In the genomic region with DNA sequence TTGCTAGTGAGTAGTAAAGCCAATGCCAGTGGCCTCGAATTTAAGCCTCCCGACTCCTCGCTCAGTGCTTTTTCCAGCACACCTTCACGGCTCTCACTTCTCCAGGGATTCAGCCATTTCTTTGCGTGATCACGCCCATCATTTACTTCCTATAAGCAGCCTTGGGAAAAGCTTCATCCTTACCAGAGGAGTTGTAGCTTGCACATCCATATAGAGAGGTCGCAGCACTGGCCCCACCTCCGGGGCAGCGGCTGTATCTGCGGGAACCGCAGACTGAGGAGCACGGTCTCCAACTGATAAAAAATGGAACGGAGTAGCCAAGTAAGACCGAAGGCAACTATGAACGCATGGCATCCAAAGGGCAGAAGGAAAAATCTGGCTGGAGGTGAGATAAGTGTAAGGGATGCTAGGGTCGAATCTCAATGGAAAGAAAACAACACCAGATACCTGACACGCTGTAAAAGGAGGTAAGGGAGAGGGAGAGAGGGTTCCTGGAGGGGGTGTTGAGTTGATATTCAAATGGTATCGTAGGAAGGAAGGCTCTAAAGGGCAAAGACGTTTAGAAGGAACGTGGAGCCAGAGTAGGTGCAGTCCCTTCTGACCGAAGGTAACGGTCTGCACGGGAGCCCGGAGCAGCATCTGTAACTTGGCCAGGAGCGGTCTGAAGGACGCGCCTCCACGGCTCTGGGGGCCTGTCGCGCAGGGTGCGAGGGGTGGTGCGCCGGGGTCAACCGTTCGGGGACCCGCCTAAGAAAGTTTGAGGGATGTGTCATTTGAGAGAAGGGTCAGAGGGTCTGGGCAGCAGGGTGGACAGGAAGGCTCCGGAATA, we compare ENCODE assay signal across 8 cellular contexts. TPM values are rescaled to one million over a fixed set of nuclear protein-coding genes. Genes with fewer than 3 reads are reported as not detected.
DNase-seq lines count a peak whose midpoint lies in the region; ATAC-seq lines count a peak whose summit lies in the region.

No MANE protein-coding gene starts in this region.

- peak overlapping the region; percentile 91 for H3K4me3 Mint-ChIP-seq in activated CD4-positive, alpha-beta T cell treated with anti-CD3 and anti-CD28 coated beads, Interleukin-2, amount 10 ng/mL, durations not matched to agents 24 days and 14 days
- H3K4me3 Mint-ChIP-seq in T-helper 17 cell = peak overlapping the region; percentile 99
- H3K4me3 Mint-ChIP-seq in naive thymus-derived CD4-positive, alpha-beta T cell = peak overlapping the region; percentile 90 to 99 (median 98)

- H3K36me3 Mint-ChIP-seq in activated CD4-positive, alpha-beta T cell treated with anti-CD3 and anti-CD28 coated beads, Interleukin-2, amount 10 ng/mL, durations not matched to agents 24 days and 14 days (ENCODE audit: low read depth) = peaks cover 43% of the 10 kb centered on the region
- H3K36me3 Mint-ChIP-seq in T-helper 17 cell (ENCODE audit: low read depth) = peaks cover 10% of the 10 kb centered on the region
- peaks cover 6 to 20% (median 12%) of the 10 kb centered on the region in 5 donors for H3K36me3 Mint-ChIP-seq in naive thymus-derived CD4-positive, alpha-beta T cell

- ATAC-seq in HG03095 (IDR thresholded peaks at IDR 0.05; ENCODE audit: unreplicated experiment) = peak; percentile 24
- peak; percentile 24 for ATAC-seq in T-helper 17 cell
- ATAC-seq in naive thymus-derived CD4-positive, alpha-beta T cell = peak; percentile 26

- H3K9me3 ChIP-seq in T-helper 17 cell (ENCODE audit: control insufficient read depth, low read length, poor library complexity, severe bottlenecking) = no peaks in the 10 kb centered on the region
- H3K9me3 ChIP-seq in naive thymus-derived CD4-positive, alpha-beta T cell (ENCODE audit: control insufficient read depth in 2 of 3, low read length in 3 of 3) = no peaks in the 10 kb centered on the region

- H3K9me3 Mint-ChIP-seq in activated CD4-positive, alpha-beta T cell treated with anti-CD3 and anti-CD28 coated beads, Interleukin-2, amount 10 ng/mL, durations not matched to agents 24 days and 14 days = no peaks in the 10 kb centered on the region
- H3K9me3 Mint-ChIP-seq in naive thymus-derived CD4-positive, alpha-beta T cell = peaks cover 0 to 18% (median 0%) of the 10 kb centered on the region in 11 donors

- H3K27me3 ChIP-seq in naive thymus-derived CD4-positive, alpha-beta T cell (ENCODE audit: control insufficient read depth in 2 of 2, insufficient read depth in 2 of 2, low read length in 2 of 2) = no peaks in the 10 kb centered on the region

- peak overlapping the region; percentile 94 for H3K27ac ChIP-seq in epithelial cell of prostate
- peak overlapping the region; percentile 87 for H3K27ac ChIP-seq in naive thymus-derived CD4-positive, alpha-beta T cell (ENCODE audit: low read depth, low read length)

- peaks cover 13 to 16% of the 10 kb centered on the region in 2 donors for H3K4me1 ChIP-seq in naive thymus-derived CD4-positive, alpha-beta T cell (ENCODE audit: control insufficient read depth in 2 of 2, insufficient read depth in 2 of 2, low read length in 2 of 2)

- DNase-seq in activated CD4-positive, alpha-beta T cell treated with anti-CD3 and anti-CD28 coated beads, Interleukin-2, amount 10 ng/mL, durations not matched to agents 24 days and 14 days = peak; percentile 70
- no peak for DNase-seq in activated CD4-positive, alpha-beta T cell treated with anti-CD3 and anti-CD28 coated beads, Interleukin-2, amount 50 U/mL, for 4 hours
- DNase-seq in T-helper 17 cell (peak in 1 of 3 donors; percentile 16), epithelial cell of prostate (ENCODE audit: low read depth, low spot score) (no peak), NCI-H446 (lab: John Stamatoyannopoulos, UW) (no peak), COR-L47 (lab: John Stamatoyannopoulos, UW) (no peak)
- DNase-seq in naive thymus-derived CD4-positive, alpha-beta T cell = no peak

- POLR2A ChIA-PET in naive thymus-derived CD4-positive, alpha-beta T cell (lab: Charles Lee) = interaction anchor here (0.6 to 8.5 kb wide), 12 partner anchors 16 to 256 kb away, joined by 3 to 85 read pairs (median 4); a partner anchor contains a TSS

- intact Hi-C loops in activated CD4-positive, alpha-beta T cell treated with anti-CD3 and anti-CD28 coated beads, Interleukin-2, amount 10 ng/mL, durations not matched to agents 24 days and 14 days (cut with micrococcal nuclease) = loop anchor here (1.0 to 5.0 kb wide), 8 partner anchors 34 to 256 kb away; a partner anchor contains a TSS
- intact Hi-C loops in naive thymus-derived CD4-positive, alpha-beta T cell (cut with micrococcal nuclease) = loop anchor here (1.0 to 2.0 kb wide), 10 partner anchors 34 to 243 kb away; a partner anchor contains a TSS

- peak overlapping the region; percentile 89 for H3K27ac Mint-ChIP-seq in activated CD4-positive, alpha-beta T cell treated with anti-CD3 and anti-CD28 coated beads, Interleukin-2, amount 10 ng/mL, durations not matched to agents 24 days and 14 days
- peak overlapping the region; percentile 97 for H3K27ac Mint-ChIP-seq in T-helper 17 cell
- H3K27ac Mint-ChIP-seq in naive thymus-derived CD4-positive, alpha-beta T cell = peak overlapping the region; percentile 92 to 99 (median 95)

- peaks cover 6 to 39% (median 9%) of the 10 kb centered on the region in 3 experiments for H3K36me3 ChIP-seq in naive thymus-derived CD4-positive, alpha-beta T cell (ENCODE audit: control insufficient read depth in 2 of 3, insufficient read depth in 3 of 3, low read length in 3 of 3)

- H3K4me1 Mint-ChIP-seq in activated CD4-positive, alpha-beta T cell treated with anti-CD3 and anti-CD28 coated beads, Interleukin-2, amount 10 ng/mL, durations not matched to agents 24 days and 14 days = peaks cover 40% of the 10 kb centered on the region
- peaks cover 33% of the 10 kb centered on the region for H3K4me1 Mint-ChIP-seq in T-helper 17 cell
- H3K4me1 Mint-ChIP-seq in naive thymus-derived CD4-positive, alpha-beta T cell = peaks cover 15 to 59% (median 48%) of the 10 kb centered on the region in 7 donors

- H3K27me3 Mint-ChIP-seq in activated CD4-positive, alpha-beta T cell treated with anti-CD3 and anti-CD28 coated beads, Interleukin-2, amount 10 ng/mL, durations not matched to agents 24 days and 14 days = no peaks in the 10 kb centered on the region
- H3K27me3 Mint-ChIP-seq in T-helper 17 cell = no peaks in the 10 kb centered on the region
- H3K27me3 Mint-ChIP-seq in naive thymus-derived CD4-positive, alpha-beta T cell = no peaks in the 10 kb centered on the region

- peak overlapping the region; percentile 89 for H3K4me3 ChIP-seq in naive thymus-derived CD4-positive, alpha-beta T cell (ENCODE audit: low read length)

- CTCF ChIA-PET in naive thymus-derived CD4-positive, alpha-beta T cell (lab: Charles Lee) = interaction anchor here (1.5 kb wide), 1 partner anchor 187 kb away, joined by 3 read pairs; no protein-coding TSS in a partner anchor

RNA-seq across cellular contexts. Expression of a gene that starts 0.6 kb away (rescaled TPM):
- total RNA-seq in activated CD4-positive, alpha-beta T cell treated with anti-CD3 and anti-CD28 coated beads, Interleukin-2, amount 10 ng/mL, durations not matched to agents 24 days and 14 days = 41.3 and 42.8 TPM in 2 replicates
- total RNA-seq in T-helper 17 cell = 10 to 100 TPM; 16.8 to 19.4 TPM
- total RNA-seq in naive thymus-derived CD4-positive, alpha-beta T cell = 10 to 100 TPM; 18.2 to 41.1 (median 35.0) TPM
- polyA plus RNA-seq in naive thymus-derived CD4-positive, alpha-beta T cell = 10 to 100 TPM in 1 of 2 donors, 1 to 10 TPM in 1; 9.7 to 27.7 TPM

RNA-seq across cellular contexts. Expression of a gene that starts 0.7 kb away (rescaled TPM):
- total RNA-seq in activated CD4-positive, alpha-beta T cell treated with anti-CD3 and anti-CD28 coated beads, Interleukin-2, amount 10 ng/mL, durations not matched to agents 24 days and 14 days = 82.3 and 94.9 TPM in 2 replicates
- total RNA-seq in T-helper 17 cell = 10 to 100 TPM; 35.1 to 37.6 TPM
- 10 to 100 TPM; 33.2 to 85.5 (median 38.5) TPM for total RNA-seq in naive thymus-derived CD4-positive, alpha-beta T cell
- polyA plus RNA-seq in naive thymus-derived CD4-positive, alpha-beta T cell = 100 to 1,000 TPM; 269 to 293 TPM

RNA-seq across cellular contexts. Expression of a gene that starts 33.8 kb away (rescaled TPM):
- total RNA-seq in activated CD4-positive, alpha-beta T cell treated with anti-CD3 and anti-CD28 coated beads, Interleukin-2, amount 10 ng/mL, durations not matched to agents 24 days and 14 days = 317 and 318 TPM in 2 replicates
- total RNA-seq in T-helper 17 cell = 100 to 1,000 TPM; 215 to 250 TPM
- 100 to 1,000 TPM; 250 to 378 (median 305) TPM for total RNA-seq in naive thymus-derived CD4-positive, alpha-beta T cell
- 100 to 1,000 TPM; 277 to 360 TPM for polyA plus RNA-seq in naive thymus-derived CD4-positive, alpha-beta T cell

RNA-seq across cellular contexts. Expression of a gene that starts 33.8 kb away (rescaled TPM):
- 148 and 151 TPM in 2 replicates for total RNA-seq in activated CD4-positive, alpha-beta T cell treated with anti-CD3 and anti-CD28 coated beads, Interleukin-2, amount 10 ng/mL, durations not matched to agents 24 days and 14 days
- total RNA-seq in T-helper 17 cell = 10 to 100 TPM; 86.0 to 87.8 TPM
- total RNA-seq in naive thymus-derived CD4-positive, alpha-beta T cell = 100 to 1,000 TPM in 4 of 5 experiments, 10 to 100 TPM in 1; 98.2 to 122 (median 114) TPM
- polyA plus RNA-seq in naive thymus-derived CD4-positive, alpha-beta T cell = 10 to 100 TPM; 48.9 to 50.8 TPM

RNA-seq across cellular contexts. Expression of a gene that starts 43.5 kb away (rescaled TPM):
- 352 and 354 TPM in 2 replicates for total RNA-seq in activated CD4-positive, alpha-beta T cell treated with anti-CD3 and anti-CD28 coated beads, Interleukin-2, amount 10 ng/mL, durations not matched to agents 24 days and 14 days
- total RNA-seq in T-helper 17 cell = 1,000 to 10,000 TPM; 1,047 to 1,109 TPM
- 1,000 to 10,000 TPM in 2 of 5 experiments, 100 to 1,000 TPM in 3; 372 to 1,041 (median 699) TPM for total RNA-seq in naive thymus-derived CD4-positive, alpha-beta T cell
- polyA plus RNA-seq in naive thymus-derived CD4-positive, alpha-beta T cell = 100 to 1,000 TPM; 100 to 152 TPM
